Comparison of ENCODE assay signal across 1 cellular context in the genomic region with DNA sequence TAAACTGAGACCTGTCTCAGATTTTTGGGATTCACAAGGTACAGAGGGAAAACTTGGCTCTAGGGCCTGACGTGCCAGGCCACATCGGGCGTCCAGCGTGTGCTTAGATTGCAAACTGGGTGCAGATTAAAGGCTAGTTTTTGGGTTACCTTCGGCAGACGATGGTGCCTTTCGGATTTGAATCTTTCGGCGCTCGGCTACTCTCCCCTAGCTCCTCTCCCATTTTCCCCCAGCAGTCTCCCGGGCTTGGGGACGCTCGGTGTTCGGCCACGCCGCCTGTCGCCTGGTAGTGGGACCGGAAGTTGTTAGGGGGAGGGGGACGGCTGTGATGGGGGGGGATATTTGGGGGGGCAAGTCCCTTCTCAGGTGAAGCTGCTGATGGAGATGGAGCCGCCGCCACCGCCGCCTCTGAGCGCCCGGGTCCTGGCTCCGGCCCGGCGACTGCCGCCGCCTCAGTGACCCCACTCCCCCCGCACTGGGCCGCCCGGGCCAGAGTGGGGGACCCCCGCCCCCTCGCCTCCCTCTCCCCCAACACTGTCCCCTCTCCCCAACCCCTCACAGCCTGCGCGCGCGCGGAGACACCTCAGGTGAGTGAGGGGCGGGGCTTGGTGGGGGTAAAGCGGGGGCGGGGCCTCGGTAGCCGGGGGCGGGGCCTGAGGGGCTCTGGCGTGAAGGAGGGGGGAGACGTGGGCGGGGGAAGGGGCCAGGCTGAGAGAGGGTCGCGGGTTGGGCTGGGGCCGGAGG.
TF ChIP-seq lines count a peak whose summit lies in the region.

No MANE protein-coding gene starts in this region.

TF ChIP-seq in GM12878, 131 proteins besides CTCF, POLR2A, EP300 and RAD21 (continues in another document):
- TF ChIP-seq EED (IDR thresholded peaks at IDR 0.05; ENCODE audit: low read depth) (peak; percentile 53; the same call in 1 of the 2 replicates), SIN3A (IDR thresholded peaks at IDR 0.05; ENCODE audit: low read depth, low read length) (no peak), ZZZ3 (IDR thresholded peaks at IDR 0.05; ENCODE audit: control insufficient read depth, insufficient read length, low read depth) (no peak), KAT2A (conservative IDR thresholded peaks at IDR 0.05; ENCODE audit: control insufficient read depth, low read depth, low read length) (no peak), NFYA (IDR thresholded peaks at IDR 0.05; ENCODE audit: borderline replicate concordance, low read depth, low read length) (no peak), ZNF384 (IDR thresholded peaks at IDR 0.05; ENCODE audit: borderline replicate concordance, low read depth, low read length) (no peak), RB1 (IDR thresholded peaks at IDR 0.05; ENCODE audit: borderline replicate concordance) (peak; percentile 21; the same call in 1 of the 2 replicates), ZNF274 (IDR thresholded peaks at IDR 0.05; ENCODE audit: insufficient read depth, insufficient read length) (no peak), SPI1 (IDR thresholded peaks at IDR 0.05; ENCODE audit: borderline replicate concordance, insufficient read depth, low read depth, low read length) (no peak), BRCA1 (IDR thresholded peaks at IDR 0.05; ENCODE audit: low read depth, low read length) (no peak), RFX5 (IDR thresholded peaks at IDR 0.05; ENCODE audit: low read depth, low read length) (no peak), WRNIP1 (IDR thresholded peaks at IDR 0.05; ENCODE audit: borderline replicate concordance, low read depth, low read length) (no peak), HDAC6 (IDR thresholded peaks at IDR 0.05; ENCODE audit: unreplicated experiment) (no peak), EGR1 (IDR thresholded peaks at IDR 0.05; ENCODE audit: borderline replicate concordance in 1 of 2, low read depth in 2 of 2, low read length in 2 of 2) (peak in 1 of 2 experiments; percentile 81; a peak in 2 of 3 replicates), ATF7 (IDR thresholded peaks at IDR 0.05; ENCODE audit: low read depth) (no peak), MXI1 (IDR thresholded peaks at IDR 0.05; ENCODE audit: low read depth, low read length) (no peak), MTA2 (IDR thresholded peaks at IDR 0.05; ENCODE audit: low read depth) (no peak), FOXK2 (IDR thresholded peaks at IDR 0.05) (no peak), EZH2 (IDR thresholded peaks at IDR 0.05; ENCODE audit: borderline replicate concordance, control insufficient read depth, low read depth, low read length) (no peak), IKZF2 (IDR thresholded peaks at IDR 0.05) (peak in 1 of 2 experiments; percentile 55; a peak in 1 of 4 replicates), TARDBP (IDR thresholded peaks at IDR 0.05; ENCODE audit: borderline replicate concordance) (peak; percentile 45; the same call in 1 of the 2 replicates), NR2F1 (conservative IDR thresholded peaks at IDR 0.05) (no peak), MTA3 (IDR thresholded peaks at IDR 0.05; ENCODE audit: borderline replicate concordance, low read length) (no peak), SMARCA5 (IDR thresholded peaks at IDR 0.05) (no peak)
- TF ChIP-seq, protein P1, sequence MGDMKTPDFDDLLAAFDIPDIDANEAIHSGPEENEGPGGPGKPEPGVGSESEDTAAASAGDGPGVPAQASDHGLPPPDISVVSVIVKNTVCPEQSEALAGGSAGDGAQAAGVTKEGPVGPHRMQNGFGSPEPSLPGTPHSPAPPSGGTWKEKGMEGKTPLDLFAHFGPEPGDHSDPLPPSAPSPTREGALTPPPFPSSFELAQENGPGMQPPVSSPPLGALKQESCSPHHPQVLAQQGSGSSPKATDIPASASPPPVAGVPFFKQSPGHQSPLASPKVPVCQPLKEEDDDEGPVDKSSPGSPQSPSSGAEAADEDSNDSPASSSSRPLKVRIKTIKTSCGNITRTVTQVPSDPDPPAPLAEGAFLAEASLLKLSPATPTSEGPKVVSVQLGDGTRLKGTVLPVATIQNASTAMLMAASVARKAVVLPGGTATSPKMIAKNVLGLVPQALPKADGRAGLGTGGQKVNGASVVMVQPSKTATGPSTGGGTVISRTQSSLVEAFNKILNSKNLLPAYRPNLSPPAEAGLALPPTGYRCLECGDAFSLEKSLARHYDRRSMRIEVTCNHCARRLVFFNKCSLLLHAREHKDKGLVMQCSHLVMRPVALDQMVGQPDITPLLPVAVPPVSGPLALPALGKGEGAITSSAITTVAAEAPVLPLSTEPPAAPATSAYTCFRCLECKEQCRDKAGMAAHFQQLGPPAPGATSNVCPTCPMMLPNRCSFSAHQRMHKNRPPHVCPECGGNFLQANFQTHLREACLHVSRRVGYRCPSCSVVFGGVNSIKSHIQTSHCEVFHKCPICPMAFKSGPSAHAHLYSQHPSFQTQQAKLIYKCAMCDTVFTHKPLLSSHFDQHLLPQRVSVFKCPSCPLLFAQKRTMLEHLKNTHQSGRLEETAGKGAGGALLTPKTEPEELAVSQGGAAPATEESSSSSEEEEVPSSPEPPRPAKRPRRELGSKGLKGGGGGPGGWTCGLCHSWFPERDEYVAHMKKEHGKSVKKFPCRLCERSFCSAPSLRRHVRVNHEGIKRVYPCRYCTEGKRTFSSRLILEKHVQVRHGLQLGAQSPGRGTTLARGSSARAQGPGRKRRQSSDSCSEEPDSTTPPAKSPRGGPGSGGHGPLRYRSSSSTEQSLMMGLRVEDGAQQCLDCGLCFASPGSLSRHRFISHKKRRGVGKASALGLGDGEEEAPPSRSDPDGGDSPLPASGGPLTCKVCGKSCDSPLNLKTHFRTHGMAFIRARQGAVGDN (IDR thresholded peaks at IDR 0.05), result no peak
- TF ChIP-seq, protein P2, sequence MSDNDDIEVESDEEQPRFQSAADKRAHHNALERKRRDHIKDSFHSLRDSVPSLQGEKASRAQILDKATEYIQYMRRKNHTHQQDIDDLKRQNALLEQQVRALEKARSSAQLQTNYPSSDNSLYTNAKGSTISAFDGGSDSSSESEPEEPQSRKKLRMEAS (IDR thresholded peaks at IDR 0.05; ENCODE audit: low read depth, low read length), result 0 out of 2 replicates have a peak, but pooled peaks have one; percentile 37
- TF ChIP-seq, protein P3, sequence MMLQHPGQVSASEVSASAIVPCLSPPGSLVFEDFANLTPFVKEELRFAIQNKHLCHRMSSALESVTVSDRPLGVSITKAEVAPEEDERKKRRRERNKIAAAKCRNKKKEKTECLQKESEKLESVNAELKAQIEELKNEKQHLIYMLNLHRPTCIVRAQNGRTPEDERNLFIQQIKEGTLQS (IDR thresholded peaks at IDR 0.05; ENCODE audit: borderline replicate concordance, extremely low read depth, low read depth, low read length), result no peak
- TF ChIP-seq, protein P4, sequence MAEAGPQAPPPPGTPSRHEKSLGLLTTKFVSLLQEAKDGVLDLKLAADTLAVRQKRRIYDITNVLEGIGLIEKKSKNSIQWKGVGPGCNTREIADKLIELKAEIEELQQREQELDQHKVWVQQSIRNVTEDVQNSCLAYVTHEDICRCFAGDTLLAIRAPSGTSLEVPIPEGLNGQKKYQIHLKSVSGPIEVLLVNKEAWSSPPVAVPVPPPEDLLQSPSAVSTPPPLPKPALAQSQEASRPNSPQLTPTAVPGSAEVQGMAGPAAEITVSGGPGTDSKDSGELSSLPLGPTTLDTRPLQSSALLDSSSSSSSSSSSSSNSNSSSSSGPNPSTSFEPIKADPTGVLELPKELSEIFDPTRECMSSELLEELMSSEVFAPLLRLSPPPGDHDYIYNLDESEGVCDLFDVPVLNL (IDR thresholded peaks at IDR 0.05; ENCODE audit: low read depth, low read length), result no peak
- TF ChIP-seq, protein P5, sequence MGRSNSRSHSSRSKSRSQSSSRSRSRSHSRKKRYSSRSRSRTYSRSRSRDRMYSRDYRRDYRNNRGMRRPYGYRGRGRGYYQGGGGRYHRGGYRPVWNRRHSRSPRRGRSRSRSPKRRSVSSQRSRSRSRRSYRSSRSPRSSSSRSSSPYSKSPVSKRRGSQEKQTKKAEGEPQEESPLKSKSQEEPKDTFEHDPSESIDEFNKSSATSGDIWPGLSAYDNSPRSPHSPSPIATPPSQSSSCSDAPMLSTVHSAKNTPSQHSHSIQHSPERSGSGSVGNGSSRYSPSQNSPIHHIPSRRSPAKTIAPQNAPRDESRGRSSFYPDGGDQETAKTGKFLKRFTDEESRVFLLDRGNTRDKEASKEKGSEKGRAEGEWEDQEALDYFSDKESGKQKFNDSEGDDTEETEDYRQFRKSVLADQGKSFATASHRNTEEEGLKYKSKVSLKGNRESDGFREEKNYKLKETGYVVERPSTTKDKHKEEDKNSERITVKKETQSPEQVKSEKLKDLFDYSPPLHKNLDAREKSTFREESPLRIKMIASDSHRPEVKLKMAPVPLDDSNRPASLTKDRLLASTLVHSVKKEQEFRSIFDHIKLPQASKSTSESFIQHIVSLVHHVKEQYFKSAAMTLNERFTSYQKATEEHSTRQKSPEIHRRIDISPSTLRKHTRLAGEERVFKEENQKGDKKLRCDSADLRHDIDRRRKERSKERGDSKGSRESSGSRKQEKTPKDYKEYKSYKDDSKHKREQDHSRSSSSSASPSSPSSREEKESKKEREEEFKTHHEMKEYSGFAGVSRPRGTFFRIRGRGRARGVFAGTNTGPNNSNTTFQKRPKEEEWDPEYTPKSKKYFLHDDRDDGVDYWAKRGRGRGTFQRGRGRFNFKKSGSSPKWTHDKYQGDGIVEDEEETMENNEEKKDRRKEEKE (IDR thresholded peaks at IDR 0.05), result no peak
- TF ChIP-seq, protein P6, sequence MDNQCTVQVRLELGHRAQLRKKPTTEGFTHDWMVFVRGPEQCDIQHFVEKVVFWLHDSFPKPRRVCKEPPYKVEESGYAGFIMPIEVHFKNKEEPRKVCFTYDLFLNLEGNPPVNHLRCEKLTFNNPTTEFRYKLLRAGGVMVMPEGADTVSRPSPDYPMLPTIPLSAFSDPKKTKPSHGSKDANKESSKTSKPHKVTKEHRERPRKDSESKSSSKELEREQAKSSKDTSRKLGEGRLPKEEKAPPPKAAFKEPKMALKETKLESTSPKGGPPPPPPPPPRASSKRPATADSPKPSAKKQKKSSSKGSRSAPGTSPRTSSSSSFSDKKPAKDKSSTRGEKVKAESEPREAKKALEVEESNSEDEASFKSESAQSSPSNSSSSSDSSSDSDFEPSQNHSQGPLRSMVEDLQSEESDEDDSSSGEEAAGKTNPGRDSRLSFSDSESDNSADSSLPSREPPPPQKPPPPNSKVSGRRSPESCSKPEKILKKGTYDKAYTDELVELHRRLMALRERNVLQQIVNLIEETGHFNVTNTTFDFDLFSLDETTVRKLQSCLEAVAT (IDR thresholded peaks at IDR 0.05), result peak; percentile 100
- TF ChIP-seq, protein P7, sequence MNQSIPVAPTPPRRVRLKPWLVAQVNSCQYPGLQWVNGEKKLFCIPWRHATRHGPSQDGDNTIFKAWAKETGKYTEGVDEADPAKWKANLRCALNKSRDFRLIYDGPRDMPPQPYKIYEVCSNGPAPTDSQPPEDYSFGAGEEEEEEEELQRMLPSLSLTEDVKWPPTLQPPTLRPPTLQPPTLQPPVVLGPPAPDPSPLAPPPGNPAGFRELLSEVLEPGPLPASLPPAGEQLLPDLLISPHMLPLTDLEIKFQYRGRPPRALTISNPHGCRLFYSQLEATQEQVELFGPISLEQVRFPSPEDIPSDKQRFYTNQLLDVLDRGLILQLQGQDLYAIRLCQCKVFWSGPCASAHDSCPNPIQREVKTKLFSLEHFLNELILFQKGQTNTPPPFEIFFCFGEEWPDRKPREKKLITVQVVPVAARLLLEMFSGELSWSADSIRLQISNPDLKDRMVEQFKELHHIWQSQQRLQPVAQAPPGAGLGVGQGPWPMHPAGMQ (IDR thresholded peaks at IDR 0.05; ENCODE audit: borderline replicate concordance), result no peak
- TF ChIP-seq, protein P8, sequence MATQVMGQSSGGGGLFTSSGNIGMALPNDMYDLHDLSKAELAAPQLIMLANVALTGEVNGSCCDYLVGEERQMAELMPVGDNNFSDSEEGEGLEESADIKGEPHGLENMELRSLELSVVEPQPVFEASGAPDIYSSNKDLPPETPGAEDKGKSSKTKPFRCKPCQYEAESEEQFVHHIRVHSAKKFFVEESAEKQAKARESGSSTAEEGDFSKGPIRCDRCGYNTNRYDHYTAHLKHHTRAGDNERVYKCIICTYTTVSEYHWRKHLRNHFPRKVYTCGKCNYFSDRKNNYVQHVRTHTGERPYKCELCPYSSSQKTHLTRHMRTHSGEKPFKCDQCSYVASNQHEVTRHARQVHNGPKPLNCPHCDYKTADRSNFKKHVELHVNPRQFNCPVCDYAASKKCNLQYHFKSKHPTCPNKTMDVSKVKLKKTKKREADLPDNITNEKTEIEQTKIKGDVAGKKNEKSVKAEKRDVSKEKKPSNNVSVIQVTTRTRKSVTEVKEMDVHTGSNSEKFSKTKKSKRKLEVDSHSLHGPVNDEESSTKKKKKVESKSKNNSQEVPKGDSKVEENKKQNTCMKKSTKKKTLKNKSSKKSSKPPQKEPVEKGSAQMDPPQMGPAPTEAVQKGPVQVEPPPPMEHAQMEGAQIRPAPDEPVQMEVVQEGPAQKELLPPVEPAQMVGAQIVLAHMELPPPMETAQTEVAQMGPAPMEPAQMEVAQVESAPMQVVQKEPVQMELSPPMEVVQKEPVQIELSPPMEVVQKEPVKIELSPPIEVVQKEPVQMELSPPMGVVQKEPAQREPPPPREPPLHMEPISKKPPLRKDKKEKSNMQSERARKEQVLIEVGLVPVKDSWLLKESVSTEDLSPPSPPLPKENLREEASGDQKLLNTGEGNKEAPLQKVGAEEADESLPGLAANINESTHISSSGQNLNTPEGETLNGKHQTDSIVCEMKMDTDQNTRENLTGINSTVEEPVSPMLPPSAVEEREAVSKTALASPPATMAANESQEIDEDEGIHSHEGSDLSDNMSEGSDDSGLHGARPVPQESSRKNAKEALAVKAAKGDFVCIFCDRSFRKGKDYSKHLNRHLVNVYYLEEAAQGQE (IDR thresholded peaks at IDR 0.05; ENCODE audit: low read depth, low read length), result no peak
- TF ChIP-seq, protein P9, sequence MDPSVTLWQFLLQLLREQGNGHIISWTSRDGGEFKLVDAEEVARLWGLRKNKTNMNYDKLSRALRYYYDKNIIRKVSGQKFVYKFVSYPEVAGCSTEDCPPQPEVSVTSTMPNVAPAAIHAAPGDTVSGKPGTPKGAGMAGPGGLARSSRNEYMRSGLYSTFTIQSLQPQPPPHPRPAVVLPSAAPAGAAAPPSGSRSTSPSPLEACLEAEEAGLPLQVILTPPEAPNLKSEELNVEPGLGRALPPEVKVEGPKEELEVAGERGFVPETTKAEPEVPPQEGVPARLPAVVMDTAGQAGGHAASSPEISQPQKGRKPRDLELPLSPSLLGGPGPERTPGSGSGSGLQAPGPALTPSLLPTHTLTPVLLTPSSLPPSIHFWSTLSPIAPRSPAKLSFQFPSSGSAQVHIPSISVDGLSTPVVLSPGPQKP (IDR thresholded peaks at IDR 0.05; ENCODE audit: low read depth, low read length), result peak; percentile 96
- TF ChIP-seq, protein P10, sequence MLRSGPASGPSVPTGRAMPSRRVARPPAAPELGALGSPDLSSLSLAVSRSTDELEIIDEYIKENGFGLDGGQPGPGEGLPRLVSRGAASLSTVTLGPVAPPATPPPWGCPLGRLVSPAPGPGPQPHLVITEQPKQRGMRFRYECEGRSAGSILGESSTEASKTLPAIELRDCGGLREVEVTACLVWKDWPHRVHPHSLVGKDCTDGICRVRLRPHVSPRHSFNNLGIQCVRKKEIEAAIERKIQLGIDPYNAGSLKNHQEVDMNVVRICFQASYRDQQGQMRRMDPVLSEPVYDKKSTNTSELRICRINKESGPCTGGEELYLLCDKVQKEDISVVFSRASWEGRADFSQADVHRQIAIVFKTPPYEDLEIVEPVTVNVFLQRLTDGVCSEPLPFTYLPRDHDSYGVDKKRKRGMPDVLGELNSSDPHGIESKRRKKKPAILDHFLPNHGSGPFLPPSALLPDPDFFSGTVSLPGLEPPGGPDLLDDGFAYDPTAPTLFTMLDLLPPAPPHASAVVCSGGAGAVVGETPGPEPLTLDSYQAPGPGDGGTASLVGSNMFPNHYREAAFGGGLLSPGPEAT (IDR thresholded peaks at IDR 0.05; ENCODE audit: low read depth), result peak; percentile 58
